Comparison of ENCODE assay signal across 13 cellular contexts in the genomic region with DNA sequence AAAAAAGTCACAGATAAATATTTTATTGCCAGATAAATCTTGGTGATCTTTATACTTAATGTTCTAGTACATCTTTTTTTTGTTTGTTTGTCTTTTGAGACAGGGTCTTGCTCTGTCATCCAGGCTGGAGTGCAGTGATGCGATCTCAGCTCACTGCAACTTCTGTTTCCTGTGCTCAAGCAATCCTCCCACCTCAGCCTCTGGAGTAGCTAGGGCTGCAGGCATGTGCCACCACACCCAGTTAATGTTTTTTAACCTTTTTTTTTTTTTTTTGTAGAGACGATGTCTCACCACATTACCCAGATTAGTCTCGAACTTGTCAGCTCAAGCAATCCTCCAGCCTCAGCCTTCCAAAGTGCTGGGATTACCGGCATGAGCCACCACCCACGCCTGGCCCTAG. TPM values are rescaled to one million over a fixed set of nuclear protein-coding genes. Genes with fewer than 3 reads are reported as not detected.
"Had no signal": no experiment of that assay in that cellular context is flagged by ENCODE, and none has a peak within 500 bp of the region (broad histone marks: within the 10 kb centered on the region; RNA-seq: fewer than 3 reads in every experiment).

No MANE protein-coding gene starts in this region.

- DNase-seq: activated CD4-positive, alpha-beta T cell treated with anti-CD3 and anti-CD28 coated beads, Interleukin-2, amount 10 ng/mL, durations not matched to agents 7 days and 5 days; activated naive CD4-positive, alpha-beta T cell treated with anti-CD3 and anti-CD28 coated beads for 36 hours; activated T-cell treated with anti-CD3 and anti-CD28 coated beads for 4 hours; caudate nucleus; effector CD8-positive, alpha-beta T cell; stimulated activated CD4-positive, alpha-beta T cell treated with anti-CD3 and anti-CD28 coated beads, Interleukin-4, amount 100 ng/mL, for 4 hours; stomach had no signal

- H3K4me3 ChIP-seq: coronary artery, stomach, thoracic aorta had no signal

- H3K36me3 ChIP-seq: stomach, thoracic aorta had no signal

- ATAC-seq: activated T-helper 17 cell treated with anti-CD3 and anti-CD28 coated beads, Interleukin-2, amount 50 U/mL, for 72 hours; WTC11 had no signal

- H3K9me3 ChIP-seq: stomach, thoracic aorta had no signal

- H3K4me1 ChIP-seq: stomach had no signal

- H3K27me3 ChIP-seq: stomach had no signal

- H3K27ac ChIP-seq: coronary artery, epithelial cell of prostate, stomach, thoracic aorta had no signal

RNA-seq across cellular contexts. Expression of gene C1GALT1C1L, which starts 9.1 kb away (rescaled TPM):
- total RNA-seq: activated CD4-positive, alpha-beta T cell treated with anti-CD3 and anti-CD28 coated beads, Interleukin-2, amount 10 ng/mL, durations not matched to agents 7 days and 5 days; activated naive CD4-positive, alpha-beta T cell treated with anti-CD3 and anti-CD28 coated beads for 36 hours; activated T-helper 17 cell treated with anti-CD3 and anti-CD28 coated beads, Interleukin-2, amount 50 U/mL, for 72 hours; neural crest cell had no signal
